Comparison of ENCODE assay signal across 14 cellular contexts in genomic region chr2:169106125-169106524, GRCh38. TPM values are rescaled to one million over a fixed set of nuclear protein-coding genes. Genes with fewer than 3 reads are reported as not detected.
A peak's percentile ranks its signal among the peaks of the same experiment; 100 is the strongest.
DNase-seq lines count a peak whose midpoint lies in the region; ATAC-seq and TF ChIP-seq lines count a peak whose summit lies in the region.
"Had no signal": no experiment of that assay in that cellular context is flagged by ENCODE, and none has a peak within 500 bp of the region (broad histone marks: within the 10 kb centered on the region; RNA-seq: fewer than 3 reads in every experiment).

No MANE protein-coding gene starts in this region.

- no peak overlapping the region for H3K9ac ChIP-seq in PC-3 (ENCODE audit: low read length)

- no peak for TF ChIP-seq EP300 in stomach (IDR thresholded peaks at IDR 0.05)

- CTCF ChIA-PET in PC-3 (lab: Charles Lee) = no interaction called here

- H3K4me3 ChIP-seq in HL-60 (replicated peaks; ENCODE audit: insufficient read depth, low read length) (no peak overlapping the region), stomach (no peak overlapping the region), PC-3 (ENCODE audit: low read length) (no peak overlapping the region)

- no peak for DNase-seq in activated naive CD8-positive, alpha-beta T cell treated with anti-CD3 and anti-CD28 coated beads for 36 hours
- DNase-seq in HL-60 (ENCODE audit: low read depth in 1 of 2, low spot score in 1 of 2) = no peak
- DNase-seq in central memory CD8-positive, alpha-beta T cell (ENCODE audit: low spot score in 2 of 2) = no peak
- no peak for DNase-seq in stomach
- DNase-seq in PC-3 = no peak
- no peak for DNase-seq in GM03348 (ENCODE audit: low spot score)
- DNase-seq: H9, NCI-H1417 treated with DMSO at 0.1 percent for 48 hours, NCI-H2029, NCI-H2171, NCI-H446, RPMI8226, SIG-M5 had no signal

- peaks cover 47% of the 10 kb centered on the region for H3K4me1 Mint-ChIP-seq in activated naive CD8-positive, alpha-beta T cell (ENCODE audit: low read depth)
- peaks cover 42% of the 10 kb centered on the region for H3K4me1 Mint-ChIP-seq in activated naive CD8-positive, alpha-beta T cell treated with anti-CD3 and anti-CD28 coated beads for 36 hours
- H3K4me1 Mint-ChIP-seq in central memory CD8-positive, alpha-beta T cell = peaks cover 60% of the 10 kb centered on the region

- no peak for TF ChIP-seq POLR2A in stomach (IDR thresholded peaks at IDR 0.05)

- no peak for ATAC-seq in central memory CD8-positive, alpha-beta T cell (replicated peaks; ENCODE audit: extremely low read depth, poor library complexity, severe bottlenecking)
- no peak for ATAC-seq in PC-3

- no peak for TF ChIP-seq CTCF in HL-60 (IDR thresholded peaks at IDR 0.05; ENCODE audit: insufficient read depth, low read length)
- no peak for TF ChIP-seq CTCF in stomach (IDR thresholded peaks at IDR 0.05)
- no peak for TF ChIP-seq CTCF in PC-3 (conservative IDR thresholded peaks at IDR 0.05; ENCODE audit: low read depth, low read length)

- no peaks in the 10 kb centered on the region for H3K9me3 Mint-ChIP-seq in activated naive CD8-positive, alpha-beta T cell (ENCODE audit: low read depth)
- no peaks in the 10 kb centered on the region for H3K9me3 Mint-ChIP-seq in activated naive CD8-positive, alpha-beta T cell treated with anti-CD3 and anti-CD28 coated beads for 36 hours
- H3K9me3 Mint-ChIP-seq in central memory CD8-positive, alpha-beta T cell = no peaks in the 10 kb centered on the region
- H3K9me3 Mint-ChIP-seq: H9 had no signal

- no peak overlapping the region for H3K4me2 ChIP-seq in PC-3 (ENCODE audit: low read length)

- H4K20me1 ChIP-seq in PC-3 (ENCODE audit: low read length) = no peaks in the 10 kb centered on the region

- no peaks in the 10 kb centered on the region for H3K79me2 ChIP-seq in PC-3 (ENCODE audit: low read length)

- no peaks in the 10 kb centered on the region for H3K27me3 ChIP-seq in HL-60 (ENCODE audit: insufficient read depth, poor library complexity, severe bottlenecking)
- H3K27me3 ChIP-seq in stomach = no peaks in the 10 kb centered on the region
- no peaks in the 10 kb centered on the region for H3K27me3 ChIP-seq in PC-3 (ENCODE audit: low read length)

- H3K36me3 Mint-ChIP-seq in activated naive CD8-positive, alpha-beta T cell = no peaks in the 10 kb centered on the region
- H3K36me3 Mint-ChIP-seq in activated naive CD8-positive, alpha-beta T cell treated with anti-CD3 and anti-CD28 coated beads for 36 hours = no peaks in the 10 kb centered on the region
- H3K36me3 Mint-ChIP-seq in central memory CD8-positive, alpha-beta T cell (ENCODE audit: insufficient read depth) = peaks cover 6% of the 10 kb centered on the region

- no peaks in the 10 kb centered on the region for H3K9me2 ChIP-seq in PC-3 (replicated peaks; ENCODE audit: low read length)

- H3K27ac ChIP-seq in HL-60 (replicated peaks) = peak overlapping the region; percentile 61
- peak overlapping the region in 3 of 5 donors; percentile 38 to 67 (median 43) for H3K27ac ChIP-seq in stomach
- H3K27ac ChIP-seq in PC-3 (ENCODE audit: low read length) = no peak overlapping the region

- 87 to 97% (median 94%) methylated on average over 2 of the region's 2 CpGs for WGBS in stomach, 5 donors

- H3K4me1 ChIP-seq in stomach (peaks cover 0 to 16% (median 5%) of the 10 kb centered on the region in 4 donors), PC-3 (ENCODE audit: insufficient read depth, low read length) (peaks cover 13% of the 10 kb centered on the region; the same call in 1 of the 2 replicates)

- intact Hi-C loops in stomach (cut with DNase I; ENCODE audit: low total_unique reads) = no loop called here
- intact Hi-C loops in PC-3 (cut with micrococcal nuclease) = no loop called here

- no peaks in the 10 kb centered on the region for H3F3A ChIP-seq in PC-3 (ENCODE audit: low read length, unreplicated experiment)

- H2AFZ ChIP-seq in PC-3 (ENCODE audit: low read length) = no peak overlapping the region

- H3K36me3 ChIP-seq in stomach (no peaks in the 10 kb centered on the region), PC-3 (ENCODE audit: low read depth, low read length) (no peaks in the 10 kb centered on the region)

- H3K9me3 ChIP-seq in stomach = no peaks in the 10 kb centered on the region
- no peaks in the 10 kb centered on the region for H3K9me3 ChIP-seq in PC-3 (ENCODE audit: low read length)

- peak overlapping the region; percentile 18 for H3K4me3 Mint-ChIP-seq in activated naive CD8-positive, alpha-beta T cell
- H3K4me3 Mint-ChIP-seq in activated naive CD8-positive, alpha-beta T cell treated with anti-CD3 and anti-CD28 coated beads for 36 hours = no peak overlapping the region
- peak overlapping the region; percentile 57 for H3K4me3 Mint-ChIP-seq in central memory CD8-positive, alpha-beta T cell
- H3K4me3 Mint-ChIP-seq: H9 had no signal

- no peaks in the 10 kb centered on the region for H3K27me3 Mint-ChIP-seq in activated naive CD8-positive, alpha-beta T cell
- H3K27me3 Mint-ChIP-seq in activated naive CD8-positive, alpha-beta T cell treated with anti-CD3 and anti-CD28 coated beads for 36 hours = peaks cover 4% of the 10 kb centered on the region
- no peaks in the 10 kb centered on the region for H3K27me3 Mint-ChIP-seq in central memory CD8-positive, alpha-beta T cell

- no TSS peak for BruUV-seq in PC-3 (replicated peaks; lab: Mats Ljungman, UMichigan)

- POLR2A ChIA-PET in PC-3 (lab: Charles Lee; ENCODE audit: unreplicated experiment) = no interaction called here

- H3K27ac Mint-ChIP-seq in activated naive CD8-positive, alpha-beta T cell = no peak overlapping the region
- no peak overlapping the region for H3K27ac Mint-ChIP-seq in activated naive CD8-positive, alpha-beta T cell treated with anti-CD3 and anti-CD28 coated beads for 36 hours
- no peak overlapping the region for H3K27ac Mint-ChIP-seq in central memory CD8-positive, alpha-beta T cell (ENCODE audit: low read depth)
- H3K27ac Mint-ChIP-seq: H9 had no signal

RNA-seq across cellular contexts. Expression of gene DHRS9, which starts 36.8 kb away (rescaled TPM):
- not detected for total RNA-seq in activated naive CD8-positive, alpha-beta T cell treated with anti-CD3 and anti-CD28 coated beads for 36 hours
- 10 to 100 TPM in 1 of 5 donors, 1 to 10 TPM in 3, not detected in 1; 1.3 to 19.3 (median 5.1) TPM for total RNA-seq in stomach
- 1 to 10 TPM; 1.6 to 3.5 (median 2.5) TPM for polyA plus RNA-seq in stomach
- 0.22 TPM in 1 of 2 replicates, not detected in the other for total RNA-seq in PC-3 (2014; rRNA removed)
- total RNA-seq: H9 had no signal
